ENCODE assay signal across 8 cellular contexts in the genomic region with DNA sequence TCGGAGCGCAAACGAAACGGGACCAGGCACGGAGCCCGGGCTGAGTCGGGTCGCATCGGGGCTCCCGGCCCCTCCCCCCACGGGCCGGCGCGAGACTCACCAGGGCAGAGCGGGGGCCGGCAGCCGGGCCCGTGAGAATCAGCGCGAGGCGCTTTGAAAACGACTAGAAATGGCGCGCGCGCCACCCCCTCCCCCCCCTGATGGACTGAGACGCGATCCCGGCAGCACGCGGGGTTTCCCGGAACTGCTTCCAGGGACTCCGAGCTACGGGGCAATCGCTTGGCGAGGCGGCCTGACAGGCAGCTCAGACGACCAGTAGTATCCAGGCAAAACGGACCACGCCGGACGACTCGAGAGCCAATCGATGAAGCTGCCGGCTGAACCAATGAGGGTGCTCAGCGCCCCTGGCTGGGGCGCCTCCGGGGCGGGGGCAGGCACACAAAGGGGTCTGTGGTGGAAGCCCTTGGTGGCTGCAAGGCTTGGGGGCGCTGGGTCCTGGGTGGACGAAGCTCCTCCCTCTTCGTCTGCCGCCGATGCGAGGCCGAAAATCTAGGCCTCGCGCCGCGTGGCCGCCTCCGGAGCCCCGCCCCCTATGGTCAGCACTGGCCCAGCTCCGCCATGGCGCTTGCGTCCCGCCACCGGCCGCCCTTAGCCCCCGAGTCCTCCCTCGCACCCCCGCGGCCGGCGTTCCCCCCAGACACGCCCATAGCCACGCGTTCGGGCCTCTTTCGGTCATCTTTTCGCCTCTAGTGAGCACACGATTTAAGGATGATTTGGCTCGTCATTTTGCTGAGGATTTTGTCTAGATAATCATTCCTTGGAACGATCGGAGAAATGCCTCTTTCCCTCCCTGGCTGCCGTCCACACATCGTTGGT. TPM values are rescaled to one million over a fixed set of nuclear protein-coding genes. Genes with fewer than 3 reads are reported as not detected.
DNase-seq lines count a peak whose midpoint lies in the region; ATAC-seq, FAIRE-seq and TF ChIP-seq lines count a peak whose summit lies in the region.

A gene (minus strand): TSS at position 174 of the 876 bp plus-strand sequence. CDS start 3,276 bp downstream, outside the sequence.

- peak within 1 kb of the TSS; percentile 91 for H3K27ac ChIP-seq in keratinocyte (ENCODE audit: control insufficient read depth, insufficient read depth, low read length)

- dilution Hi-C loops in keratinocyte (cut with MboI; ENCODE audit: extremely low pct_ligation_motif_present, low sequenced_read_pairs), result no loop called here

- peaks cover 21% of the 10 kb centered on the region for H3K4me1 ChIP-seq in keratinocyte (ENCODE audit: control insufficient read depth, extremely low read depth, insufficient read depth, low read length)

- peak within 1 kb of the TSS; percentile 88 for H3K4me2 ChIP-seq in keratinocyte (ENCODE audit: control insufficient read depth, extremely low read depth, insufficient read depth, low read depth, low read length)

- no peaks in the 10 kb centered on the region for H3K9me3 ChIP-seq in keratinocyte (ENCODE audit: control insufficient read depth, low read depth, low read length)

- H2AFZ ChIP-seq in keratinocyte (ENCODE audit: control insufficient read depth, low read length), result peak within 1 kb of the TSS; percentile 93

- no peaks in the 10 kb centered on the region for H3K27me3 ChIP-seq in keratinocyte (ENCODE audit: control insufficient read depth, extremely low read depth, insufficient read depth, low read length)

- H3K9ac ChIP-seq in keratinocyte (ENCODE audit: control insufficient read depth, extremely low read depth, insufficient read depth, low read length), result peak within 1 kb of the TSS; percentile 94

- peak; percentile 96 for ATAC-seq in HG03432 (IDR thresholded peaks at IDR 0.05; ENCODE audit: unreplicated experiment)

- H3K9me1 ChIP-seq in keratinocyte (ENCODE audit: control insufficient read depth, extremely low read depth, insufficient read depth, low read length), result no peaks in the 10 kb centered on the region

- FAIRE-seq in keratinocyte (lab: Jason Lieb, UNC), result peak; percentile 44

- peaks cover 0 to 3% of the 10 kb centered on the region in 2 experiments for H3K36me3 ChIP-seq in keratinocyte (ENCODE audit: control insufficient read depth in 2 of 2, extremely low read depth in 1 of 2, insufficient read depth in 2 of 2, low read length in 2 of 2)

- H3K79me2 ChIP-seq in keratinocyte (ENCODE audit: control insufficient read depth, insufficient read depth, low read length), result peaks cover 47% of the 10 kb centered on the region

- peaks cover 29% of the 10 kb centered on the region for H4K20me1 ChIP-seq in keratinocyte (ENCODE audit: control insufficient read depth, extremely low read depth, insufficient read depth, low read length)

- TF ChIP-seq POLR2A in GM19099 (IDR thresholded peaks at IDR 0.05; ENCODE audit: extremely low read depth, insufficient read length, low read depth), result peak; percentile 93

- peak within 1 kb of the TSS; percentile 56 to 98 (median 81) for H3K4me3 ChIP-seq in keratinocyte (ENCODE audit: control insufficient read depth in 2 of 3, extremely low read depth in 1 of 3, insufficient read depth in 2 of 3, low read depth in 1 of 3, low read length in 3 of 3)

- no peak for TF ChIP-seq CTCF in keratinocyte (optimal IDR thresholded peaks at IDR 0.05 in 1 of 3, IDR thresholded peaks at IDR 0.05 in 1 of 3, conservative IDR thresholded peaks at IDR 0.05 in 1 of 3; ENCODE audit: extremely low read depth in 1 of 3, insufficient read depth in 2 of 3, low read length in 3 of 3)

- DNase-seq in AML-193 (lab: John Stamatoyannopoulos, UW), result peak; percentile 97 to 99
- peak; percentile 100 for DNase-seq in NCI-H510A (lab: John Stamatoyannopoulos, UW)
- peak; percentile 98 for DNase-seq in activated CD4-positive, alpha-beta T cell treated with anti-CD3 and anti-CD28 coated beads for 1 hour
- peak; percentile 99 for DNase-seq in cerebellum (ENCODE audit: low spot score)
- peak; percentile 98 for DNase-seq in keratinocyte (ENCODE audit: low read depth, low spot score)
- DNase-seq in stimulated activated CD4-positive, alpha-beta T cell treated with anti-CD3 and anti-CD28 coated beads, Interleukin-15, amount 100 ng/mL, for 1 hour (ENCODE audit: low read depth in 1 of 2, low spot score in 1 of 2), result peak; percentile 96 to 98

RNA-seq across cellular contexts. Expression of the gene that starts here (rescaled TPM):
- 149 TPM for total RNA-seq in cerebellum
- 86.2 to 169 TPM (median 129 TPM) in 3 replicates for polyA plus RNA-seq in keratinocyte
- 72.8 TPM for polyA plus RNA-seq in keratinocyte (2011; ENCODE audit: low read depth)
- polyA plus RNA-seq in keratinocyte (2011; cell fraction: cytosol; rRNA removed), result 62.6 and 92.8 TPM in 2 replicates
- polyA plus RNA-seq in keratinocyte (2011; cell fraction: nucleus; rRNA removed), result 61.3 and 85.9 TPM in 2 replicates
- 46.9 and 110 TPM in 2 replicates for polyA plus RNA-seq in keratinocyte (2012; ENCODE audit: low replicate concordance)
- polyA minus RNA-seq in keratinocyte, result 51.2 to 89.2 TPM (median 69.7 TPM) in 3 replicates
- polyA minus RNA-seq in keratinocyte (2011; cell fraction: cytosol; rRNA and poly(A)+ RNA removed), result 54.1 TPM
- polyA minus RNA-seq in keratinocyte (2011; cell fraction: nucleus; rRNA and poly(A)+ RNA removed), result 30.2 and 56.5 TPM in 2 replicates

Comparison
In these comparisons a context has a peak if more than half of its experiments do, and no peak if none do; other contexts are left out.
1. Peak in every context shown above with its lines: DNase-seq, ATAC-seq, H3K4me3 ChIP-seq and H3K27ac ChIP-seq.